Comparison of ENCODE assay signal across 8 cellular contexts in the genomic region with DNA sequence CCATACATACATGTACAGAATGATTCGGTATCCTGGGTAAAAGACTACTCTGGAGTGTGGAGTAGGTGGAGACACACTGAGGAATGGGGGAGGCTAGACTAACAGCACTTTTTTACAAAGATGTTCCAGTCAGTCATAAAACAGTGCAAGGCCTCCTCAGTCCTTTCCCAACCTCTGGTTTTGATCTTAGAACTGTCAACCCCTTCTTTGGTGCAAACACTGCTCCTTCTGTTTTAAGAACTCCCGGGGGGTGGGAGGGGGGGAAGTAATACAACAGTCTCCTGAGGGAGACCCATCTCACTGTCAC. TPM values are rescaled to one million over a fixed set of nuclear protein-coding genes. Genes with fewer than 3 reads are reported as not detected.
DNase-seq lines count a peak whose midpoint lies in the region; ATAC-seq, FAIRE-seq and TF ChIP-seq lines count a peak whose summit lies in the region.

No MANE protein-coding gene starts in this region.

- H3K4me1 Mint-ChIP-seq in CD14-positive monocyte: peaks cover 18% of the 10 kb centered on the region
- H3K4me1 Mint-ChIP-seq in neural crest cell: peaks cover 45% of the 10 kb centered on the region

- POLR2A ChIA-PET in H1 (lab: Charles Lee; ENCODE audit: partially characterized antibody): interaction anchor here (0.5 to 5.0 kb wide), 13 partner anchors 9 to 540 kb away, joined by 3 to 81 read pairs (median 6); a partner anchor contains a TSS

- H3K9ac ChIP-seq in OCI-LY1 (ENCODE audit: low read length) (peak overlapping the region; percentile 73), H1 (replicated peaks in 1 of 4; ENCODE audit: extremely low read depth in 1 of 4, low read depth in 3 of 4, low read length in 3 of 4) (0 out of 7 replicates have a peak overlapping the region, but pooled peaks of 1 of the 4 experiments have one; percentile 9)

- peak overlapping the region; percentile 90 to 91 for H3K4me3 Mint-ChIP-seq in CD14-positive monocyte
- peak overlapping the region; percentile 95 for H3K4me3 Mint-ChIP-seq in neural crest cell

- CTCF ChIA-PET in H1 (lab: Charles Lee; ENCODE audit: partially characterized antibody): interaction anchor here (0.8 to 9.4 kb wide), 5 partner anchors 9 to 76 kb away, joined by 3 to 121 read pairs (median 10); a partner anchor contains a TSS

- H3K23ac ChIP-seq in H1 (ENCODE audit: insufficient read length): no peak overlapping the region

- H3K79me2 ChIP-seq in OCI-LY1 (ENCODE audit: insufficient read depth, low read length): no peaks in the 10 kb centered on the region
- no peaks in the 10 kb centered on the region for H3K79me2 ChIP-seq in H1 (ENCODE audit: control insufficient read depth in 1 of 2, insufficient read depth in 2 of 2, low read length in 2 of 2)

- H3K4ac ChIP-seq in H1 (replicated peaks; ENCODE audit: insufficient read length, low read depth, low read length): no peak overlapping the region

- WGBS in H1 (ENCODE audit: extremely low coverage in 1 of 2, insufficient coverage in 1 of 2, insufficient read length in 1 of 2, insufficient replicate concordance in 2 of 2, low coverage in 1 of 2, low lambda C conversion rate in 2 of 2, missing lambda C conversion rate in 1 of 2), 2 experiments: 32% methylated on average over 2 of the region's 2 CpGs; no CpG with 5 or more reads in 1 of the 2 experiments

- H2AFZ ChIP-seq in OCI-LY1 (ENCODE audit: low read length): no peak overlapping the region
- no peak overlapping the region; the same call in 1 of the 2 replicates for H2AFZ ChIP-seq in H1 (ENCODE audit: low read length)

- no peaks in the 10 kb centered on the region for H3K9me2 ChIP-seq in OCI-LY1 (ENCODE audit: low read depth, low read length)

- H3F3A ChIP-seq in OCI-LY1 (ENCODE audit: insufficient read depth, low read length): no peaks in the 10 kb centered on the region

- H3K4me1 ChIP-seq in OCI-LY1 (ENCODE audit: insufficient read depth, low read length, severe bottlenecking) (peaks cover 12% of the 10 kb centered on the region), H1 (replicated peaks in 1 of 4; ENCODE audit: control insufficient read depth in 3 of 4, insufficient read depth in 4 of 4, low read length in 3 of 4) (peaks cover 3 to 16% (median 8%) of the 10 kb centered on the region in 4 experiments; a peak in 6 of 7 replicates)

- H2BK20ac ChIP-seq in H1 (ENCODE audit: low read length): no peak overlapping the region

- no peak for ATAC-seq in GM19023 (IDR thresholded peaks at IDR 0.05; ENCODE audit: unreplicated experiment)
- ATAC-seq in GM19351 (IDR thresholded peaks at IDR 0.05; ENCODE audit: unreplicated experiment): no peak
- no peak for ATAC-seq in HG03439 (IDR thresholded peaks at IDR 0.05; ENCODE audit: unreplicated experiment)
- ATAC-seq in HG03097 (IDR thresholded peaks at IDR 0.05; ENCODE audit: low FRiP score, unreplicated experiment): no peak

- TF ChIP-seq CTCF in CD14-positive monocyte (IDR thresholded peaks at IDR 0.05) (no peak), OCI-LY1 (IDR thresholded peaks at IDR 0.05; ENCODE audit: low read length) (no peak), H1 (IDR thresholded peaks at IDR 0.05; ENCODE audit: control extremely low read depth in 1 of 3, insufficient read depth in 1 of 3, low read depth in 1 of 3, low read length in 3 of 3) (no peak), neural crest cell (conservative IDR thresholded peaks at IDR 0.05) (no peak)

- no peak overlapping the region for H2BK5ac ChIP-seq in H1 (ENCODE audit: low read depth, low read length)

- DNase-seq in CD14-positive monocyte (ENCODE audit: low spot score) (no peak), H1 (ENCODE audit: low read depth in 1 of 2, low spot score in 2 of 2) (no peak), neural crest cell (ENCODE audit: low read depth, low spot score) (no peak)

- H3K4me2 ChIP-seq in OCI-LY1 (ENCODE audit: low read length) (peak overlapping the region; percentile 91), H1 (ENCODE audit: insufficient read depth in 1 of 2, low read depth in 2 of 2, low read length in 2 of 2) (peak overlapping the region; percentile 93)

- H2BK12ac ChIP-seq in H1 (ENCODE audit: low read depth, low read length): no peak overlapping the region

- no peak for TF ChIP-seq EP300 in H1 (IDR thresholded peaks at IDR 0.05; ENCODE audit: borderline replicate concordance in 1 of 2, low read depth in 2 of 2, low read length in 2 of 2)

- H3K27me3 ChIP-seq in OCI-LY1 (ENCODE audit: insufficient read depth, low read length): peaks cover 6% of the 10 kb centered on the region; the same call in 1 of the 2 replicates
- peaks cover 4 to 16% (median 10%) of the 10 kb centered on the region in 4 experiments for H3K27me3 ChIP-seq in H1 (replicated peaks in 1 of 4; ENCODE audit: control insufficient read depth in 3 of 4, extremely low read depth in 1 of 4, insufficient read depth in 3 of 4, low read length in 3 of 4)

- H3K27ac Mint-ChIP-seq in CD14-positive monocyte (peak overlapping the region in 2 of 7 donors; percentile 83 to 94), neural crest cell (ENCODE audit: unreplicated experiment) (peak overlapping the region; percentile 99)

- H3K79me1 ChIP-seq in H1 (ENCODE audit: low read depth, low read length): no peaks in the 10 kb centered on the region

- FAIRE-seq in H1 (lab: Jason Lieb, UNC): no peak

- H4K5ac ChIP-seq in H1 (ENCODE audit: insufficient read length, low read depth, low read length): no peak overlapping the region

- H4K20me1 ChIP-seq in OCI-LY1 (ENCODE audit: insufficient read depth, low read length) (no peaks in the 10 kb centered on the region), H1 (replicated peaks in 1 of 2; ENCODE audit: control insufficient read depth in 1 of 2, insufficient read depth in 2 of 2, low read length in 2 of 2) (peaks cover 0 to 2% of the 10 kb centered on the region in 2 experiments)

- no peak overlapping the region for H4K8ac ChIP-seq in H1 (ENCODE audit: extremely low read depth, insufficient read depth, low read length)

- H3K14ac ChIP-seq in H1 (ENCODE audit: insufficient read length): no peak overlapping the region

- intact Hi-C loops in CD14-positive monocyte (cut with micrococcal nuclease): loop anchor here (2.0 to 10.0 kb wide), 2 partner anchors 17 to 65 kb away; a partner anchor contains a TSS

- H4K91ac ChIP-seq in H1 (replicated peaks; ENCODE audit: insufficient read length, low read length): no peak overlapping the region

- H3K18ac ChIP-seq in H1 (ENCODE audit: extremely low read depth, low read length): no peak overlapping the region

- H3K4me3 ChIP-seq in OCI-LY1 (ENCODE audit: low read depth, low read length, poor library complexity, severe bottlenecking) (peak overlapping the region; percentile 74), H1 (ENCODE audit: extremely low read depth in 1 of 4, insufficient read depth in 2 of 4, low read depth in 3 of 4, low read length in 4 of 4) (peak overlapping the region; percentile 53 to 79 (median 71))

- no peak for TF ChIP-seq POLR2A in H1 (IDR thresholded peaks at IDR 0.05; ENCODE audit: control extremely low read depth in 1 of 2, low read depth in 2 of 2, low read length in 2 of 2)

- H3K9me3 ChIP-seq in OCI-LY1 (ENCODE audit: low read length): no peaks in the 10 kb centered on the region
- no peaks in the 10 kb centered on the region for H3K9me3 ChIP-seq in H1 (ENCODE audit: insufficient read depth in 2 of 2, low read depth in 1 of 2, low read length in 1 of 2)

- H3K9me3 Mint-ChIP-seq in CD14-positive monocyte (peaks cover 0 to 5% (median 0%) of the 10 kb centered on the region in 7 donors), neural crest cell (no peaks in the 10 kb centered on the region)

- no peak for TF ChIP-seq RAD21 in H1 (IDR thresholded peaks at IDR 0.05 in 1 of 2, conservative IDR thresholded peaks at IDR 0.05 in 1 of 2; ENCODE audit: low read depth in 2 of 2, low read length in 2 of 2)

- no peak overlapping the region for H2BK15ac ChIP-seq in H1 (ENCODE audit: low read length)

- H2BK120ac ChIP-seq in H1 (replicated peaks; ENCODE audit: low read depth, low read length): no peak overlapping the region

- H3K23me2 ChIP-seq in H1 (ENCODE audit: low read depth, low read length): peaks cover 10% of the 10 kb centered on the region

- H3K27me3 Mint-ChIP-seq in CD14-positive monocyte (ENCODE audit: low read depth in 3 of 3) (peaks cover 14 to 18% (median 15%) of the 10 kb centered on the region in 3 donors), neural crest cell (ENCODE audit: low read depth) (peaks cover 3% of the 10 kb centered on the region)

- H3K27ac ChIP-seq in OCI-LY1 (ENCODE audit: low read depth, low read length, poor library complexity, severe bottlenecking) (peak overlapping the region; percentile 69), H1 (ENCODE audit: low read depth, low read length) (no peak overlapping the region)

- H3K36me3 Mint-ChIP-seq in CD14-positive monocyte (no peaks in the 10 kb centered on the region), neural crest cell (ENCODE audit: low read depth) (no peaks in the 10 kb centered on the region)

- H3K36me3 ChIP-seq in OCI-LY1 (ENCODE audit: insufficient read depth, low read length): no peaks in the 10 kb centered on the region; the same call in 1 of the 2 replicates
- H3K36me3 ChIP-seq in H1 (ENCODE audit: control insufficient read depth in 2 of 4, insufficient read depth in 4 of 4, low read length in 3 of 4): no peaks in the 10 kb centered on the region

- no peak overlapping the region for H2AK5ac ChIP-seq in H1 (ENCODE audit: low read depth, low read length)

- H3K56ac ChIP-seq in H1 (replicated peaks; ENCODE audit: insufficient read length, low read depth, low read length): no peak overlapping the region

RNA-seq across cellular contexts. Expression of a gene that starts 7.5 kb away (rescaled TPM):
- polyA plus RNA-seq in CD14-positive monocyte (under 1 TPM in 1 of 2 donors, not detected in 1; 0.02 TPM), H1 (2011; rRNA removed) (0.57 and 0.80 TPM in 2 replicates)
- 2.4 and 3.4 TPM in 2 replicates for total RNA-seq in H1 (2021; fragmentation: NEBNext Ultra II Directional; extraction: Animal tissue kit (Norgen Biotek cat#: 25700))
- polyA plus RNA-seq in H1 (2011; cell fraction: cytosol; rRNA removed): 0.37 TPM
- 1.2 TPM for polyA plus RNA-seq in H1 (2011; cell fraction: nucleus; rRNA removed)
- 2.0 to 2.3 TPM (median 2.2 TPM) in 4 replicates for polyA plus RNA-seq in H1 (2012, experiment 1 of 2)
- 0.56 TPM for polyA plus RNA-seq in H1 (2012, experiment 2 of 2)
- 0.53 TPM for polyA plus RNA-seq in H1 (2013, experiment 1 of 2)
- 0.42 TPM for polyA plus RNA-seq in H1 (2013, experiment 2 of 2)
- 3.9 and 6.0 TPM in 2 replicates for polyA minus RNA-seq in H1 (2011; rRNA and poly(A)+ RNA removed)
- 2.5 TPM for polyA minus RNA-seq in H1 (2011; cell fraction: cytosol; rRNA and poly(A)+ RNA removed)
- 2.4 TPM for polyA minus RNA-seq in H1 (2011; cell fraction: nucleus; rRNA and poly(A)+ RNA removed)
- 24.3 and 25.2 TPM in 2 replicates for total RNA-seq in neural crest cell

RNA-seq across cellular contexts. Expression of a gene that starts 16.9 kb away (rescaled TPM):
- polyA plus RNA-seq in CD14-positive monocyte: 1 to 10 TPM; 1.8 to 3.1 TPM
- total RNA-seq in H1 (2021; fragmentation: NEBNext Ultra II Directional; extraction: Animal tissue kit (Norgen Biotek cat#: 25700)): 63.6 and 68.5 TPM in 2 replicates
- polyA plus RNA-seq in H1 (2011; rRNA removed): 24.8 and 34.1 TPM in 2 replicates
- polyA plus RNA-seq in H1 (2011; cell fraction: cytosol; rRNA removed): 49.1 TPM
- polyA plus RNA-seq in H1 (2011; cell fraction: nucleus; rRNA removed): 85.7 TPM
- polyA plus RNA-seq in H1 (2012, experiment 1 of 2): 55.5 to 63.8 TPM (median 58.5 TPM) in 4 replicates
- polyA plus RNA-seq in H1 (2012, experiment 2 of 2): 2.5 TPM
- polyA plus RNA-seq in H1 (2013, experiment 1 of 2): 23.1 TPM
- 20.2 TPM for polyA plus RNA-seq in H1 (2013, experiment 2 of 2)
- 129 and 168 TPM in 2 replicates for polyA minus RNA-seq in H1 (2011; rRNA and poly(A)+ RNA removed)
- 50.2 TPM for polyA minus RNA-seq in H1 (2011; cell fraction: cytosol; rRNA and poly(A)+ RNA removed)
- polyA minus RNA-seq in H1 (2011; cell fraction: nucleus; rRNA and poly(A)+ RNA removed): 116 TPM
- total RNA-seq in neural crest cell: 99.5 and 103 TPM in 2 replicates
